ENCODE assay signal across 1 cellular context in the genomic region with DNA sequence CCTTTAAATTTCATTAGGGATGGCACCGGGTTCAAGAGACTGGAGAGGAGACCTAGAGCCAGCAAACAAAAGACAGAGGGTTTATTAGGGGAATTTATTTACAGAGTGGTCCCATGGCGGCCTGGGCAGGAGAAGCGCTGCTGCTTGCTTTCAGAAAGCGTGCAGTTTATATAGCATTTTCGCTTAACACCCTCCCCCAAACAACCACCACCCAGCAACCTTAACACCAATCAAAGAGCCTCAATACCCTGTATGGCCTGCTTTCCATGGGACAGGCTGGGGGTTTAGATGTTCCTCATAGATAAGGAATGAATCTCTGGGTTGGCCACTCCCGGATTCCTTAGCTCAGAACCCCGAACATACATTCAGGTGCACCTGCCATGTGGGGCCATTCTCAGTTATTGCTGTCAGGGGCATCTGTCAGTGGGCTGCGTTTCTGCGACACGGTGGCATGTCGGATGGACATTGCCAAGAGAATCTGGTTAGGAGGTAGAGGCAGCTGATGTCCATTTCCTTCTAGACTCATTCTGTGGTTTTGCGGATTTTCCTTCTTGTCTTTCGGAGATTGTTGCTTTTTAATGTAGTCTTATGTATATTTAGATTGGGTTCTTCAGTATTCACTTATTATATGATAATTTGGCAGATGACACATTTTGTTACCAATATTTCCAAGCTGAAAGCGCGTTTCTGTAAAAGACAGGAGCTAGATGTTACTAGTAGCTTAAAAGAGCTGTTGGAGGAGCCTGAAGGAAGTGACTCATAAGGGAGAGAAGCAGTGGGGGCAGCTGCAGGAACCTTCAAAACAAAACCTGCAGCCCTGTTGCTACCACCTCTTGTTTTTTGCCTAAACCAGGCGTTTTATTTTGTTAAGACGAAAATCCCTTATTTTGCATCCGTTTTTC.
TF ChIP-seq lines count a peak whose summit lies in the region.

No MANE protein-coding gene starts in this region.

TF ChIP-seq in K562, 482 proteins besides CTCF, POLR2A, EP300 and RAD21 (continued from another document and continues in another):
- TF ChIP-seq, protein P1, sequence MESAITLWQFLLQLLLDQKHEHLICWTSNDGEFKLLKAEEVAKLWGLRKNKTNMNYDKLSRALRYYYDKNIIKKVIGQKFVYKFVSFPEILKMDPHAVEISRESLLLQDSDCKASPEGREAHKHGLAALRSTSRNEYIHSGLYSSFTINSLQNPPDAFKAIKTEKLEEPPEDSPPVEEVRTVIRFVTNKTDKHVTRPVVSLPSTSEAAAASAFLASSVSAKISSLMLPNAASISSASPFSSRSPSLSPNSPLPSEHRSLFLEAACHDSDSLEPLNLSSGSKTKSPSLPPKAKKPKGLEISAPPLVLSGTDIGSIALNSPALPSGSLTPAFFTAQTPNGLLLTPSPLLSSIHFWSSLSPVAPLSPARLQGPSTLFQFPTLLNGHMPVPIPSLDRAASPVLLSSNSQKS (CRISPR knock-in tag; IDR thresholded peaks at IDR 0.05), result no peak
- TF ChIP-seq ZBTB8A (IDR thresholded peaks at IDR 0.05; ENCODE audit: partially characterized antibody), result no peak
- no peak for TF ChIP-seq BACH1 (tag; IDR thresholded peaks at IDR 0.05)
- no peak for TF ChIP-seq THRAP3 (IDR thresholded peaks at IDR 0.05; ENCODE audit: borderline replicate concordance)
- TF ChIP-seq SRSF9 (IDR thresholded peaks at IDR 0.05; ENCODE audit: borderline replicate concordance, low read depth, low read length), result no peak
- no peak for TF ChIP-seq CHD4 (IDR thresholded peaks at IDR 0.05; ENCODE audit: insufficient read depth, insufficient replicate concordance, low read depth, low read length, poor library complexity, severe bottlenecking)
- TF ChIP-seq, protein P2, sequence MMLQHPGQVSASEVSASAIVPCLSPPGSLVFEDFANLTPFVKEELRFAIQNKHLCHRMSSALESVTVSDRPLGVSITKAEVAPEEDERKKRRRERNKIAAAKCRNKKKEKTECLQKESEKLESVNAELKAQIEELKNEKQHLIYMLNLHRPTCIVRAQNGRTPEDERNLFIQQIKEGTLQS (IDR thresholded peaks at IDR 0.05), result peak; percentile 69
- TF ChIP-seq, protein P2 (CRISPR knock-in tag; conservative IDR thresholded peaks at IDR 0.05), result no peak
- TF ChIP-seq ZNF316 (IDR thresholded peaks at IDR 0.05), result no peak
- no peak for TF ChIP-seq MECOM (CRISPR knock-in tag; IDR thresholded peaks at IDR 0.05)
- TF ChIP-seq ETV1 (tag; conservative IDR thresholded peaks at IDR 0.05; ENCODE audit: low read depth), result 0 out of 2 replicates have a peak, but pooled peaks have one; percentile 29
- no peak for TF ChIP-seq TAF1 (IDR thresholded peaks at IDR 0.05; ENCODE audit: control insufficient read depth, extremely low read depth, insufficient read depth, low read length, severe bottlenecking)
- TF ChIP-seq, protein P3, sequence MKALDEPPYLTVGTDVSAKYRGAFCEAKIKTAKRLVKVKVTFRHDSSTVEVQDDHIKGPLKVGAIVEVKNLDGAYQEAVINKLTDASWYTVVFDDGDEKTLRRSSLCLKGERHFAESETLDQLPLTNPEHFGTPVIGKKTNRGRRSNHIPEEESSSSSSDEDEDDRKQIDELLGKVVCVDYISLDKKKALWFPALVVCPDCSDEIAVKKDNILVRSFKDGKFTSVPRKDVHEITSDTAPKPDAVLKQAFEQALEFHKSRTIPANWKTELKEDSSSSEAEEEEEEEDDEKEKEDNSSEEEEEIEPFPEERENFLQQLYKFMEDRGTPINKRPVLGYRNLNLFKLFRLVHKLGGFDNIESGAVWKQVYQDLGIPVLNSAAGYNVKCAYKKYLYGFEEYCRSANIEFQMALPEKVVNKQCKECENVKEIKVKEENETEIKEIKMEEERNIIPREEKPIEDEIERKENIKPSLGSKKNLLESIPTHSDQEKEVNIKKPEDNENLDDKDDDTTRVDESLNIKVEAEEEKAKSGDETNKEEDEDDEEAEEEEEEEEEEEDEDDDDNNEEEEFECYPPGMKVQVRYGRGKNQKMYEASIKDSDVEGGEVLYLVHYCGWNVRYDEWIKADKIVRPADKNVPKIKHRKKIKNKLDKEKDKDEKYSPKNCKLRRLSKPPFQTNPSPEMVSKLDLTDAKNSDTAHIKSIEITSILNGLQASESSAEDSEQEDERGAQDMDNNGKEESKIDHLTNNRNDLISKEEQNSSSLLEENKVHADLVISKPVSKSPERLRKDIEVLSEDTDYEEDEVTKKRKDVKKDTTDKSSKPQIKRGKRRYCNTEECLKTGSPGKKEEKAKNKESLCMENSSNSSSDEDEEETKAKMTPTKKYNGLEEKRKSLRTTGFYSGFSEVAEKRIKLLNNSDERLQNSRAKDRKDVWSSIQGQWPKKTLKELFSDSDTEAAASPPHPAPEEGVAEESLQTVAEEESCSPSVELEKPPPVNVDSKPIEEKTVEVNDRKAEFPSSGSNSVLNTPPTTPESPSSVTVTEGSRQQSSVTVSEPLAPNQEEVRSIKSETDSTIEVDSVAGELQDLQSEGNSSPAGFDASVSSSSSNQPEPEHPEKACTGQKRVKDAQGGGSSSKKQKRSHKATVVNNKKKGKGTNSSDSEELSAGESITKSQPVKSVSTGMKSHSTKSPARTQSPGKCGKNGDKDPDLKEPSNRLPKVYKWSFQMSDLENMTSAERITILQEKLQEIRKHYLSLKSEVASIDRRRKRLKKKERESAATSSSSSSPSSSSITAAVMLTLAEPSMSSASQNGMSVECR (CRISPR knock-in tag; IDR thresholded peaks at IDR 0.05), result no peak
- no peak for TF ChIP-seq BDP1 (IDR thresholded peaks at IDR 0.05; ENCODE audit: insufficient read depth, insufficient read length)
- no peak for TF ChIP-seq TGIF2 (CRISPR knock-in tag; IDR thresholded peaks at IDR 0.05)
- TF ChIP-seq, protein P4, sequence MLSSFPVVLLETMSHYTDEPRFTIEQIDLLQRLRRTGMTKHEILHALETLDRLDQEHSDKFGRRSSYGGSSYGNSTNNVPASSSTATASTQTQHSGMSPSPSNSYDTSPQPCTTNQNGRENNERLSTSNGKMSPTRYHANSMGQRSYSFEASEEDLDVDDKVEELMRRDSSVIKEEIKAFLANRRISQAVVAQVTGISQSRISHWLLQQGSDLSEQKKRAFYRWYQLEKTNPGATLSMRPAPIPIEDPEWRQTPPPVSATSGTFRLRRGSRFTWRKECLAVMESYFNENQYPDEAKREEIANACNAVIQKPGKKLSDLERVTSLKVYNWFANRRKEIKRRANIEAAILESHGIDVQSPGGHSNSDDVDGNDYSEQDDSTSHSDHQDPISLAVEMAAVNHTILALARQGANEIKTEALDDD (IDR thresholded peaks at IDR 0.05), result peak; percentile 66
- 0 out of 2 replicates have a peak, but pooled peaks have one; percentile 39 for TF ChIP-seq PHF21A (IDR thresholded peaks at IDR 0.05; ENCODE audit: borderline replicate concordance, low read depth)
- no peak for TF ChIP-seq ZNF584 (CRISPR knock-in tag; IDR thresholded peaks at IDR 0.05; ENCODE audit: low read depth)
- TF ChIP-seq SMAD2 (IDR thresholded peaks at IDR 0.05; ENCODE audit: low read depth, low read length), result no peak
- TF ChIP-seq, protein P5, sequence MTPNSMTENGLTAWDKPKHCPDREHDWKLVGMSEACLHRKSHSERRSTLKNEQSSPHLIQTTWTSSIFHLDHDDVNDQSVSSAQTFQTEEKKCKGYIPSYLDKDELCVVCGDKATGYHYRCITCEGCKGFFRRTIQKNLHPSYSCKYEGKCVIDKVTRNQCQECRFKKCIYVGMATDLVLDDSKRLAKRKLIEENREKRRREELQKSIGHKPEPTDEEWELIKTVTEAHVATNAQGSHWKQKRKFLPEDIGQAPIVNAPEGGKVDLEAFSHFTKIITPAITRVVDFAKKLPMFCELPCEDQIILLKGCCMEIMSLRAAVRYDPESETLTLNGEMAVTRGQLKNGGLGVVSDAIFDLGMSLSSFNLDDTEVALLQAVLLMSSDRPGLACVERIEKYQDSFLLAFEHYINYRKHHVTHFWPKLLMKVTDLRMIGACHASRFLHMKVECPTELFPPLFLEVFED (CRISPR knock-in tag; conservative IDR thresholded peaks at IDR 0.05), result no peak
- no peak for TF ChIP-seq ZNF561 (CRISPR knock-in tag; conservative IDR thresholded peaks at IDR 0.05)
- no peak for TF ChIP-seq SMARCB1 (IDR thresholded peaks at IDR 0.05; ENCODE audit: insufficient read length, low read depth)
- no peak for TF ChIP-seq IRF2 (CRISPR knock-in tag; IDR thresholded peaks at IDR 0.05)
- no peak for TF ChIP-seq CBX3 (IDR thresholded peaks at IDR 0.05; ENCODE audit: borderline replicate concordance in 1 of 2, low read length in 2 of 2)
- peak; percentile 88 for TF ChIP-seq JUND (IDR thresholded peaks at IDR 0.05; ENCODE audit: borderline replicate concordance, low read depth, low read length)
- TF ChIP-seq JUND (tag; IDR thresholded peaks at IDR 0.05; ENCODE audit: borderline replicate concordance, low read depth, low read length), result peak; percentile 77; the same call in 2 of the 3 replicates
- no peak for TF ChIP-seq FOXK2 (conservative IDR thresholded peaks at IDR 0.05 in 1 of 2, IDR thresholded peaks at IDR 0.05 in 1 of 2; ENCODE audit: low read depth in 2 of 2)
- TF ChIP-seq, protein P6, sequence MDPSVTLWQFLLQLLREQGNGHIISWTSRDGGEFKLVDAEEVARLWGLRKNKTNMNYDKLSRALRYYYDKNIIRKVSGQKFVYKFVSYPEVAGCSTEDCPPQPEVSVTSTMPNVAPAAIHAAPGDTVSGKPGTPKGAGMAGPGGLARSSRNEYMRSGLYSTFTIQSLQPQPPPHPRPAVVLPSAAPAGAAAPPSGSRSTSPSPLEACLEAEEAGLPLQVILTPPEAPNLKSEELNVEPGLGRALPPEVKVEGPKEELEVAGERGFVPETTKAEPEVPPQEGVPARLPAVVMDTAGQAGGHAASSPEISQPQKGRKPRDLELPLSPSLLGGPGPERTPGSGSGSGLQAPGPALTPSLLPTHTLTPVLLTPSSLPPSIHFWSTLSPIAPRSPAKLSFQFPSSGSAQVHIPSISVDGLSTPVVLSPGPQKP (CRISPR knock-in tag; IDR thresholded peaks at IDR 0.05), result no peak
- TF ChIP-seq, protein P7, sequence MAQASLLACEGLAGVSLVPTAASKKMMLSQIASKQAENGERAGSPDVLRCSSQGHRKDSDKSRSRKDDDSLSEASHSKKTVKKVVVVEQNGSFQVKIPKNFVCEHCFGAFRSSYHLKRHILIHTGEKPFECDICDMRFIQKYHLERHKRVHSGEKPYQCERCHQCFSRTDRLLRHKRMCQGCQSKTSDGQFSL (CRISPR knock-in tag; IDR thresholded peaks at IDR 0.05), result no peak
- TF ChIP-seq, protein P7 (tag; IDR thresholded peaks at IDR 0.05), result no peak
- no peak for TF ChIP-seq MBD2 (IDR thresholded peaks at IDR 0.05; ENCODE audit: borderline replicate concordance, low read depth)
- TF ChIP-seq, protein P8, sequence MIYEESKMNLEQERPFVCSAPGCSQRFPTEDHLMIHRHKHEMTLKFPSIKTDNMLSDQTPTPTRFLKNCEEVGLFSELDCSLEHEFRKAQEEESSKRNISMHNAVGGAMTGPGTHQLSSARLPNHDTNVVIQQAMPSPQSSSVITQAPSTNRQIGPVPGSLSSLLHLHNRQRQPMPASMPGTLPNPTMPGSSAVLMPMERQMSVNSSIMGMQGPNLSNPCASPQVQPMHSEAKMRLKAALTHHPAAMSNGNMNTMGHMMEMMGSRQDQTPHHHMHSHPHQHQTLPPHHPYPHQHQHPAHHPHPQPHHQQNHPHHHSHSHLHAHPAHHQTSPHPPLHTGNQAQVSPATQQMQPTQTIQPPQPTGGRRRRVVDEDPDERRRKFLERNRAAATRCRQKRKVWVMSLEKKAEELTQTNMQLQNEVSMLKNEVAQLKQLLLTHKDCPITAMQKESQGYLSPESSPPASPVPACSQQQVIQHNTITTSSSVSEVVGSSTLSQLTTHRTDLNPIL (CRISPR knock-in tag; IDR thresholded peaks at IDR 0.05), result no peak
- TF ChIP-seq MEF2A (IDR thresholded peaks at IDR 0.05; ENCODE audit: control insufficient read depth, low read depth, low read length), result no peak
- TF ChIP-seq HOXB6 (CRISPR knock-in tag; IDR thresholded peaks at IDR 0.05; ENCODE audit: borderline replicate concordance), result no peak
- TF ChIP-seq, protein P9, sequence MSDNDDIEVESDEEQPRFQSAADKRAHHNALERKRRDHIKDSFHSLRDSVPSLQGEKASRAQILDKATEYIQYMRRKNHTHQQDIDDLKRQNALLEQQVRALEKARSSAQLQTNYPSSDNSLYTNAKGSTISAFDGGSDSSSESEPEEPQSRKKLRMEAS (CRISPR knock-in tag; IDR thresholded peaks at IDR 0.05), result no peak
- no peak for TF ChIP-seq HDAC2 (IDR thresholded peaks at IDR 0.05)
- no peak for TF ChIP-seq MTA3 (IDR thresholded peaks at IDR 0.05; ENCODE audit: borderline replicate concordance)
- TF ChIP-seq FOXJ3 (CRISPR knock-in tag; IDR thresholded peaks at IDR 0.05), result no peak
- TF ChIP-seq EP400 (IDR thresholded peaks at IDR 0.05), result 0 out of 2 replicates have a peak, but pooled peaks have one; percentile 16
- TF ChIP-seq ZNF644 (tag; IDR thresholded peaks at IDR 0.05; ENCODE audit: low read depth), result no peak
- TF ChIP-seq HNRNPK (IDR thresholded peaks at IDR 0.05; ENCODE audit: low read depth, low read length, poor library complexity, severe bottlenecking), result no peak
- TF ChIP-seq ZNF232 (CRISPR knock-in tag; IDR thresholded peaks at IDR 0.05), result peak; percentile 94
- TF ChIP-seq, protein P10, sequence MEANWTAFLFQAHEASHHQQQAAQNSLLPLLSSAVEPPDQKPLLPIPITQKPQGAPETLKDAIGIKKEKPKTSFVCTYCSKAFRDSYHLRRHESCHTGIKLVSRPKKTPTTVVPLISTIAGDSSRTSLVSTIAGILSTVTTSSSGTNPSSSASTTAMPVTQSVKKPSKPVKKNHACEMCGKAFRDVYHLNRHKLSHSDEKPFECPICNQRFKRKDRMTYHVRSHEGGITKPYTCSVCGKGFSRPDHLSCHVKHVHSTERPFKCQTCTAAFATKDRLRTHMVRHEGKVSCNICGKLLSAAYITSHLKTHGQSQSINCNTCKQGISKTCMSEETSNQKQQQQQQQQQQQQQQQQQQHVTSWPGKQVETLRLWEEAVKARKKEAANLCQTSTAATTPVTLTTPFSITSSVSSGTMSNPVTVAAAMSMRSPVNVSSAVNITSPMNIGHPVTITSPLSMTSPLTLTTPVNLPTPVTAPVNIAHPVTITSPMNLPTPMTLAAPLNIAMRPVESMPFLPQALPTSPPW (CRISPR knock-in tag; IDR thresholded peaks at IDR 0.05), result peak; percentile 56
- TF ChIP-seq, protein P11, sequence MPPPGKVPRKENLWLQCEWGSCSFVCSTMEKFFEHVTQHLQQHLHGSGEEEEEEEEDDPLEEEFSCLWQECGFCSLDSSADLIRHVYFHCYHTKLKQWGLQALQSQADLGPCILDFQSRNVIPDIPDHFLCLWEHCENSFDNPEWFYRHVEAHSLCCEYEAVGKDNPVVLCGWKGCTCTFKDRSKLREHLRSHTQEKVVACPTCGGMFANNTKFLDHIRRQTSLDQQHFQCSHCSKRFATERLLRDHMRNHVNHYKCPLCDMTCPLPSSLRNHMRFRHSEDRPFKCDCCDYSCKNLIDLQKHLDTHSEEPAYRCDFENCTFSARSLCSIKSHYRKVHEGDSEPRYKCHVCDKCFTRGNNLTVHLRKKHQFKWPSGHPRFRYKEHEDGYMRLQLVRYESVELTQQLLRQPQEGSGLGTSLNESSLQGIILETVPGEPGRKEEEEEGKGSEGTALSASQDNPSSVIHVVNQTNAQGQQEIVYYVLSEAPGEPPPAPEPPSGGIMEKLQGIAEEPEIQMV (tag; conservative IDR thresholded peaks at IDR 0.05; ENCODE audit: low read depth), result no peak
- peak; percentile 23 to 42; a peak in 1 of 4 replicates for TF ChIP-seq KDM1A (IDR thresholded peaks at IDR 0.05)
- TF ChIP-seq CCAR2 (IDR thresholded peaks at IDR 0.05; ENCODE audit: low read depth, low read length), result no peak
- TF ChIP-seq ZFP1 (CRISPR knock-in tag; IDR thresholded peaks at IDR 0.05), result no peak
- no peak for TF ChIP-seq TBP (optimal IDR thresholded peaks at IDR 0.05; ENCODE audit: low read depth, low read length)
